In the genomic region with DNA sequence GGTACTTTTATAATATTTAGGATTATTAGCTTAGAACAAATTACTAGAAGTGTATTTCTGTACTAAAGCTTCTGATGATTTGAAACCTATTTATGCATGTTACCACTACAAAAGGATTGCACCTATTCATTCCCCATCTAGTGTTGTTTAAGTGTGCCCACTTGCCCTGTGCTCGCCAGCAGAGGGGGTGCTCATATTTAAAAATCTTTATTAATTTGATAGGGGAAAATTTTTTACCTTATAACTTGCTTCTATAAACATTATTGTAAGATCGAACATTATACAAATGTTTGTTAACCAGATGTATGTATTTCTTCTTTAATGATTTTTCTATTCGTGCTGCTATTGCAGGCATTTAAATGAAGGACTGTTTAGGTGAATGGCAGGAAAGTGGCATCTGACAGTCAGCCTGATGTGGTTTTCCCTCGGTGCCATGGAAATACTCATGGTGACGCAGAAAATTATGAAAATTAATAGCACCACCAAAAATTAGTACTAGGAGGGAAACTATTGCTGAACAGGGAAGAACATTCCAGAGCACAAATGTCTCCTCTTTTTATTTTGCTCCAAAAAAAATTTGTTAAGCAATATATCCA, we compare ENCODE assay signal across 13 cellular contexts. TPM values are rescaled to one million over a fixed set of nuclear protein-coding genes. Genes with fewer than 3 reads are reported as not detected.
DNase-seq lines count a peak whose midpoint lies in the region; ATAC-seq and TF ChIP-seq lines count a peak whose summit lies in the region.
"Had no signal": no experiment of that assay in that cellular context is flagged by ENCODE, and none has a peak within 500 bp of the region (broad histone marks: within the 10 kb centered on the region; RNA-seq: fewer than 3 reads in every experiment).

No MANE protein-coding gene starts in this region.

- no peak for ATAC-seq in natural killer cell
- no peak for ATAC-seq in natural killer cell treated with Interleukin-12 subunit alpha and Interleukin-12 subunit beta and Interleukin-15 and Interleukin-18, amount 100 ng/mL, for 72 hours
- ATAC-seq in upper lobe of right lung = no peak
- no peak for ATAC-seq in naive thymus-derived CD4-positive, alpha-beta T cell

- H3K27me3 ChIP-seq in PC-9 (ENCODE audit: insufficient read depth, low read depth) = no peaks in the 10 kb centered on the region
- no peaks in the 10 kb centered on the region for H3K27me3 ChIP-seq in esophagus muscularis mucosa
- H3K27me3 ChIP-seq in upper lobe of right lung = no peaks in the 10 kb centered on the region
- H3K27me3 ChIP-seq in naive thymus-derived CD4-positive, alpha-beta T cell (ENCODE audit: control insufficient read depth in 2 of 2, insufficient read depth in 2 of 2, low read length in 2 of 2) = no peaks in the 10 kb centered on the region

- POLR2A ChIA-PET in PC-9 (lab: Charles Lee; ENCODE audit: unreplicated experiment) = no interaction called here
- POLR2A ChIA-PET in naive thymus-derived CD4-positive, alpha-beta T cell (lab: Charles Lee) = no interaction called here

- H3K27ac ChIP-seq in PC-9 (no peak overlapping the region), esophagus muscularis mucosa (replicated peaks in 1 of 4) (no peak overlapping the region), upper lobe of right lung (no peak overlapping the region)
- H3K27ac ChIP-seq in naive thymus-derived CD4-positive, alpha-beta T cell (ENCODE audit: low read depth, low read length) = no peak overlapping the region
- H3K27ac ChIP-seq: coronary artery had no signal

- no peak overlapping the region for H3K4me3 Mint-ChIP-seq in natural killer cell
- no peak overlapping the region for H3K4me3 Mint-ChIP-seq in natural killer cell treated with Interleukin-12 subunit alpha and Interleukin-12 subunit beta and Interleukin-15 and Interleukin-18, amount 100 ng/mL, for 72 hours
- H3K4me3 Mint-ChIP-seq in naive thymus-derived CD4-positive, alpha-beta T cell = no peak overlapping the region
- H3K4me3 Mint-ChIP-seq: activated CD4-positive, alpha-beta memory T cell treated with anti-CD3 and anti-CD28 coated beads for 36 hours; activated naive CD4-positive, alpha-beta T cell treated with anti-CD3 and anti-CD28 coated beads, Interleukin-2, amount 10 ng/mL, durations not matched to agents 7 days and 5 days had no signal

- no peaks in the 10 kb centered on the region for H3K9me3 Mint-ChIP-seq in natural killer cell
- H3K9me3 Mint-ChIP-seq in natural killer cell treated with Interleukin-12 subunit alpha and Interleukin-12 subunit beta and Interleukin-15 and Interleukin-18, amount 100 ng/mL, for 72 hours = no peaks in the 10 kb centered on the region
- H3K9me3 Mint-ChIP-seq in naive thymus-derived CD4-positive, alpha-beta T cell = no peaks in the 10 kb centered on the region
- H3K9me3 Mint-ChIP-seq: activated CD4-positive, alpha-beta memory T cell treated with anti-CD3 and anti-CD28 coated beads for 36 hours; activated naive CD4-positive, alpha-beta T cell treated with anti-CD3 and anti-CD28 coated beads, Interleukin-2, amount 10 ng/mL, durations not matched to agents 7 days and 5 days had no signal

- no peaks in the 10 kb centered on the region for H3F3A ChIP-seq in PC-9 (ENCODE audit: insufficient read depth, low read depth)

- H3K36me3 ChIP-seq in PC-9 (ENCODE audit: low read depth) = no peaks in the 10 kb centered on the region
- H3K36me3 ChIP-seq in esophagus muscularis mucosa = no peaks in the 10 kb centered on the region
- no peaks in the 10 kb centered on the region for H3K36me3 ChIP-seq in upper lobe of right lung
- H3K36me3 ChIP-seq in naive thymus-derived CD4-positive, alpha-beta T cell (ENCODE audit: control insufficient read depth in 2 of 3, insufficient read depth in 3 of 3, low read length in 3 of 3) = no peaks in the 10 kb centered on the region

- H4K20me1 ChIP-seq in PC-9 (ENCODE audit: insufficient read depth) = no peaks in the 10 kb centered on the region

- no peaks in the 10 kb centered on the region for H3K36me3 Mint-ChIP-seq in natural killer cell
- no peaks in the 10 kb centered on the region for H3K36me3 Mint-ChIP-seq in natural killer cell treated with Interleukin-12 subunit alpha and Interleukin-12 subunit beta and Interleukin-15 and Interleukin-18, amount 100 ng/mL, for 72 hours
- peaks cover 0 to 2% (median 0%) of the 10 kb centered on the region in 5 donors for H3K36me3 Mint-ChIP-seq in naive thymus-derived CD4-positive, alpha-beta T cell
- H3K36me3 Mint-ChIP-seq: activated CD4-positive, alpha-beta memory T cell treated with anti-CD3 and anti-CD28 coated beads for 36 hours; activated naive CD4-positive, alpha-beta T cell treated with anti-CD3 and anti-CD28 coated beads, Interleukin-2, amount 10 ng/mL, durations not matched to agents 7 days and 5 days had no signal

- intact Hi-C loops in natural killer cell (cut with micrococcal nuclease) (no loop called here), PC-9 (cut with micrococcal nuclease; ENCODE audit: unreplicated experiment) (no loop called here), esophagus muscularis mucosa (cut with DNase I) (no loop called here), upper lobe of right lung (cut with DNase I) (no loop called here)
- intact Hi-C loops in naive thymus-derived CD4-positive, alpha-beta T cell (cut with micrococcal nuclease) = no loop called here

- H3K27ac Mint-ChIP-seq in natural killer cell = no peak overlapping the region
- no peak overlapping the region for H3K27ac Mint-ChIP-seq in natural killer cell treated with Interleukin-12 subunit alpha and Interleukin-12 subunit beta and Interleukin-15 and Interleukin-18, amount 100 ng/mL, for 72 hours
- H3K27ac Mint-ChIP-seq in naive thymus-derived CD4-positive, alpha-beta T cell = no peak overlapping the region
- H3K27ac Mint-ChIP-seq: activated CD4-positive, alpha-beta memory T cell treated with anti-CD3 and anti-CD28 coated beads for 36 hours; activated naive CD4-positive, alpha-beta T cell treated with anti-CD3 and anti-CD28 coated beads, Interleukin-2, amount 10 ng/mL, durations not matched to agents 7 days and 5 days had no signal

- BruUV-seq in PC-9 (replicated peaks; lab: Mats Ljungman, UMichigan) = no TSS peak

- no peak for DNase-seq in natural killer cell
- DNase-seq in natural killer cell treated with Interleukin-12 subunit alpha and Interleukin-12 subunit beta and Interleukin-15 and Interleukin-18, amount 100 ng/mL, for 72 hours (ENCODE audit: low spot score) = no peak
- DNase-seq in PC-9 = no peak
- DNase-seq in esophagus muscularis mucosa (ENCODE audit: extremely low spot score) = no peak
- DNase-seq in upper lobe of right lung = no peak
- DNase-seq in naive thymus-derived CD4-positive, alpha-beta T cell = no peak
- no peak for DNase-seq in GM19238 (ENCODE audit: insufficient read length, low spot score)
- no peak for DNase-seq in NCI-H345 (lab: John Stamatoyannopoulos, UW)
- DNase-seq: activated CD4-positive, alpha-beta memory T cell treated with anti-CD3 and anti-CD28 coated beads for 36 hours; activated naive CD4-positive, alpha-beta T cell treated with anti-CD3 and anti-CD28 coated beads, Interleukin-2, amount 10 ng/mL, durations not matched to agents 7 days and 5 days; NCI-H1105 treated with DMSO at 0.1 percent for 48 hours; NCI-H774 had no signal

- H3K9me2 ChIP-seq in PC-9 (ENCODE audit: insufficient read depth) = no peaks in the 10 kb centered on the region

- H3K79me2 ChIP-seq in PC-9 (ENCODE audit: low read depth) = no peaks in the 10 kb centered on the region

- TF ChIP-seq POLR2A in esophagus muscularis mucosa (IDR thresholded peaks at IDR 0.05; ENCODE audit: low read depth) = no peak

- peak; percentile 23 for TF ChIP-seq CTCF in natural killer cell (IDR thresholded peaks at IDR 0.05)
- 0 out of 2 replicates have a peak, but pooled peaks have one; percentile 35 for TF ChIP-seq CTCF in PC-9 (conservative IDR thresholded peaks at IDR 0.05)
- peak in 2 of 3 experiments; percentile 9 to 10 for TF ChIP-seq CTCF in esophagus muscularis mucosa (IDR thresholded peaks at IDR 0.05)
- TF ChIP-seq CTCF in upper lobe of right lung (IDR thresholded peaks at IDR 0.05) = peak; percentile 29

- no peak overlapping the region for H2AFZ ChIP-seq in PC-9

- H3K4me3 ChIP-seq in PC-9 = no peak overlapping the region
- no peak overlapping the region for H3K4me3 ChIP-seq in esophagus muscularis mucosa
- H3K4me3 ChIP-seq in upper lobe of right lung = no peak overlapping the region
- no peak overlapping the region for H3K4me3 ChIP-seq in naive thymus-derived CD4-positive, alpha-beta T cell (ENCODE audit: low read length)
- H3K4me3 ChIP-seq: coronary artery had no signal

- 74% methylated on average over 5 of the region's 5 CpGs for WGBS in esophagus muscularis mucosa

- H3K4me2 ChIP-seq in PC-9 = no peak overlapping the region

- H3K27me3 Mint-ChIP-seq in natural killer cell (ENCODE audit: low read depth in 2 of 2) = no peaks in the 10 kb centered on the region
- peaks cover 0 to 3% of the 10 kb centered on the region in 2 donors for H3K27me3 Mint-ChIP-seq in natural killer cell treated with Interleukin-12 subunit alpha and Interleukin-12 subunit beta and Interleukin-15 and Interleukin-18, amount 100 ng/mL, for 72 hours
- H3K27me3 Mint-ChIP-seq in naive thymus-derived CD4-positive, alpha-beta T cell = peaks cover 0 to 27% (median 0%) of the 10 kb centered on the region in 5 donors
- H3K27me3 Mint-ChIP-seq: activated CD4-positive, alpha-beta memory T cell treated with anti-CD3 and anti-CD28 coated beads for 36 hours had no signal

- CTCF ChIA-PET in PC-9 (lab: Charles Lee) = interaction anchor here (0.6 kb wide), 1 partner anchor 10 kb away, joined by 4 read pairs; no protein-coding TSS in a partner anchor
- CTCF ChIA-PET in naive thymus-derived CD4-positive, alpha-beta T cell (lab: Charles Lee) = interaction anchor here (0.6 to 1.5 kb wide), 4 partner anchors 9 to 421 kb away, joined by 3 to 8 read pairs (median 6); no protein-coding TSS in a partner anchor

- H3K9me3 ChIP-seq in PC-9 (ENCODE audit: insufficient read depth, low read depth) (no peaks in the 10 kb centered on the region), esophagus muscularis mucosa (no peaks in the 10 kb centered on the region), upper lobe of right lung (no peaks in the 10 kb centered on the region)
- H3K9me3 ChIP-seq in naive thymus-derived CD4-positive, alpha-beta T cell (ENCODE audit: control insufficient read depth in 2 of 3, low read length in 3 of 3) = no peaks in the 10 kb centered on the region

- H3K4me1 Mint-ChIP-seq in natural killer cell = no peaks in the 10 kb centered on the region
- H3K4me1 Mint-ChIP-seq in natural killer cell treated with Interleukin-12 subunit alpha and Interleukin-12 subunit beta and Interleukin-15 and Interleukin-18, amount 100 ng/mL, for 72 hours (ENCODE audit: low read depth in 2 of 2) = peaks cover 2 to 3% of the 10 kb centered on the region in 2 donors
- H3K4me1 Mint-ChIP-seq in naive thymus-derived CD4-positive, alpha-beta T cell = peaks cover 0 to 11% (median 0%) of the 10 kb centered on the region in 7 donors
- H3K4me1 Mint-ChIP-seq: activated naive CD4-positive, alpha-beta T cell treated with anti-CD3 and anti-CD28 coated beads, Interleukin-2, amount 10 ng/mL, durations not matched to agents 7 days and 5 days had no signal

- TF ChIP-seq EP300 in esophagus muscularis mucosa (IDR thresholded peaks at IDR 0.05) = no peak

- no peaks in the 10 kb centered on the region for H3K4me1 ChIP-seq in PC-9 (replicated peaks; ENCODE audit: insufficient read depth)
- H3K4me1 ChIP-seq in esophagus muscularis mucosa = peaks cover 10 to 23% (median 14%) of the 10 kb centered on the region in 4 donors
- H3K4me1 ChIP-seq in upper lobe of right lung = no peaks in the 10 kb centered on the region
- no peaks in the 10 kb centered on the region for H3K4me1 ChIP-seq in naive thymus-derived CD4-positive, alpha-beta T cell (ENCODE audit: control insufficient read depth in 2 of 2, insufficient read depth in 2 of 2, low read length in 2 of 2)

RNA-seq across cellular contexts. Expression of gene FNDC1, which starts 44.1 kb away (rescaled TPM):
- total RNA-seq in natural killer cell = not detected
- total RNA-seq in natural killer cell treated with Interleukin-12 subunit alpha and Interleukin-12 subunit beta and Interleukin-15 and Interleukin-18, amount 100 ng/mL, for 72 hours = not detected
- not detected in 2 replicates for total RNA-seq in PC-9 (2021)
- 10 to 100 TPM in 1 of 4 donors, 1 to 10 TPM in 2, under 1 TPM in 1; 0.84 to 11.2 (median 2.7) TPM for total RNA-seq in esophagus muscularis mucosa
- 1.1 TPM for total RNA-seq in upper lobe of right lung
- total RNA-seq in naive thymus-derived CD4-positive, alpha-beta T cell = not detected
- not detected for polyA plus RNA-seq in naive thymus-derived CD4-positive, alpha-beta T cell
- total RNA-seq: activated CD4-positive, alpha-beta memory T cell treated with anti-CD3 and anti-CD28 coated beads for 36 hours had no signal
